Comparison of ENCODE assay signal across 9 cellular contexts in the genomic region with DNA sequence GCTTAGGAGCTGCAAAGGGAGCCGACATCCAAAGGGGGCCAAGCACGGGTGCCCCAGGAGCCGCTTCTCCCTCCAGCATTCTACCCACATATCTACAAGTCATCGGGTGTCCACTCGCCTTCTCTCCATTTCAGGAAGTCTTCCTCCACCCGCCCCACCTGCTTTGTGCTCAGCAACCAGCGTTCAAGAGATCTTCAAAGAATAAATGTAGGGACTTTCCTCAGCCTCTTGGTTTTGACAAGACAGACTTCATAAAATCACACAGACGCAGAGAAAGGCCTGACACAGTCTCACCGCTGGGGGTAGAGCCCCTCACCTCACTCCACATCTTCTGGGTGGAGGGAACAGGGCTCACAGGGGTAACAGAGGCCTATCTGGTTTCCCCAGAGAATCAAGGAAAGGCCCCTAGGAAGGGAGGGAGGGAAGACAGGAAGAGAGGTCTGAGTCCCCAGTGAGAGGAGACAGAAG. TPM values are rescaled to one million over a fixed set of nuclear protein-coding genes. Genes with fewer than 3 reads are reported as not detected.
A peak's percentile ranks its signal among the peaks of the same experiment; 100 is the strongest.
DNase-seq lines count a peak whose midpoint lies in the region; ATAC-seq and TF ChIP-seq lines count a peak whose summit lies in the region.
"Had no signal": no experiment of that assay in that cellular context is flagged by ENCODE, and none has a peak within 500 bp of the region (broad histone marks: within the 10 kb centered on the region; RNA-seq: fewer than 3 reads in every experiment).

No MANE protein-coding gene starts in this region.

- H3F3A ChIP-seq in smooth muscle cell (ENCODE audit: low read depth): no peaks in the 10 kb centered on the region

- peak; percentile 48 for ATAC-seq in HG03521 (IDR thresholded peaks at IDR 0.05; ENCODE audit: unreplicated experiment)

- H2AFZ ChIP-seq in smooth muscle cell (ENCODE audit: low read depth): no peak overlapping the region

- BruUV-seq in Caco-2 (replicated peaks; lab: Mats Ljungman, UMichigan): no TSS peak

- DNase-seq in Caco-2: no peak
- peak; percentile 10 for DNase-seq in activated naive CD4-positive, alpha-beta T cell treated with Interleukin-2 at 50 U/mL for 16 hours
- no peak for DNase-seq in nephron progenitor cell
- DNase-seq in D341Med (ENCODE audit: low spot score): no peak
- no peak for DNase-seq in NCI-H69 (lab: John Stamatoyannopoulos, UW)
- DNase-seq in smooth muscle cell (lab: John Stamatoyannopoulos, UW; ENCODE audit: unreplicated experiment): no peak
- no peak for DNase-seq in NOMO-1 treated with dmso at 0.1 percent for 144 hours (lab: John Stamatoyannopoulos, UW; ENCODE audit: unreplicated experiment)

- POLR2A ChIA-PET in Caco-2 (lab: Charles Lee): no interaction called here

- no peak overlapping the region for H3K9ac ChIP-seq in smooth muscle cell (ENCODE audit: low read depth)
- H3K9ac ChIP-seq: KMS-11 had no signal

- H3K4me2 ChIP-seq in smooth muscle cell: no peak overlapping the region
- H3K4me2 ChIP-seq: KMS-11 had no signal

- H3K27me3 ChIP-seq in Caco-2 (replicated peaks; ENCODE audit: control insufficient read depth, insufficient read depth, low read length): no peaks in the 10 kb centered on the region
- no peaks in the 10 kb centered on the region for H3K27me3 ChIP-seq in smooth muscle cell (ENCODE audit: low read depth)

- WGBS in smooth muscle cell (ENCODE audit: low lambda C conversion rate): 87% methylated on average over 9 of the region's 9 CpGs

- no peaks in the 10 kb centered on the region for H3K27me3 Mint-ChIP-seq in Caco-2 (ENCODE audit: insufficient read depth, unreplicated experiment)
- H3K27me3 Mint-ChIP-seq in nephron progenitor cell (ENCODE audit: low read depth, poor library complexity): peaks cover 2% of the 10 kb centered on the region

- H3K9me3 ChIP-seq in Caco-2 (no peaks in the 10 kb centered on the region), smooth muscle cell (replicated peaks; ENCODE audit: low read depth) (no peaks in the 10 kb centered on the region)

- H3K27ac Mint-ChIP-seq in Caco-2 (ENCODE audit: unreplicated experiment): peak overlapping the region; percentile 90
- peak overlapping the region; percentile 82 for H3K27ac Mint-ChIP-seq in nephron progenitor cell

- peaks cover 100% of the 10 kb centered on the region for H4K20me1 ChIP-seq in smooth muscle cell (ENCODE audit: low read depth)

- CTCF ChIA-PET in Caco-2 (lab: Charles Lee): interaction anchor here (0.5 kb wide), 1 partner anchor 132 kb away, joined by 4 read pairs; no protein-coding TSS in a partner anchor

- H3K9me3 Mint-ChIP-seq in Caco-2 (ENCODE audit: unreplicated experiment): no peaks in the 10 kb centered on the region
- no peaks in the 10 kb centered on the region for H3K9me3 Mint-ChIP-seq in nephron progenitor cell

- no peak for TF ChIP-seq CTCF in Caco-2 (IDR thresholded peaks at IDR 0.05; ENCODE audit: insufficient read depth in 1 of 2, low read depth in 1 of 2, low read length in 1 of 2, severe bottlenecking in 1 of 2, unreplicated experiment in 1 of 2)
- TF ChIP-seq CTCF in nephron progenitor cell (IDR thresholded peaks at IDR 0.05): no peak
- no peak for TF ChIP-seq CTCF in smooth muscle cell (IDR thresholded peaks at IDR 0.05; ENCODE audit: borderline replicate concordance, insufficient read depth, poor library complexity, severe bottlenecking)

- H3K27ac ChIP-seq in smooth muscle cell (ENCODE audit: low read depth): no peak overlapping the region
- H3K27ac ChIP-seq: KMS-11 had no signal

- no peaks in the 10 kb centered on the region for H3K36me3 Mint-ChIP-seq in Caco-2 (ENCODE audit: insufficient read depth, unreplicated experiment)
- peaks cover 23% of the 10 kb centered on the region for H3K36me3 Mint-ChIP-seq in nephron progenitor cell (ENCODE audit: low read depth)

- intact Hi-C loops in Caco-2 (cut with micrococcal nuclease; ENCODE audit: unreplicated experiment): loop anchor here (1.0 to 2.0 kb wide), 2 partner anchors 16 to 34 kb away; no protein-coding TSS in a partner anchor

- peak overlapping the region; percentile 57 for H3K4me3 Mint-ChIP-seq in Caco-2 (ENCODE audit: unreplicated experiment)
- peak overlapping the region; percentile 48 for H3K4me3 Mint-ChIP-seq in nephron progenitor cell

- H3K79me2 ChIP-seq in smooth muscle cell (ENCODE audit: low read depth): peaks cover 75% of the 10 kb centered on the region

- H3K4me1 Mint-ChIP-seq in Caco-2 (ENCODE audit: low read depth, unreplicated experiment) (peaks cover 11% of the 10 kb centered on the region), nephron progenitor cell (peaks cover 89% of the 10 kb centered on the region)

- H3K4me1 ChIP-seq in Caco-2 (peaks cover 38% of the 10 kb centered on the region), smooth muscle cell (ENCODE audit: low read depth) (peaks cover 58% of the 10 kb centered on the region)

- H3K4me3 ChIP-seq in Caco-2 (ENCODE audit: low read depth, low read length): no peak overlapping the region
- no peak overlapping the region for H3K4me3 ChIP-seq in smooth muscle cell

- H3K36me3 ChIP-seq in Caco-2 (ENCODE audit: control insufficient read depth, insufficient read depth, low read length): no peaks in the 10 kb centered on the region
- no peaks in the 10 kb centered on the region for H3K36me3 ChIP-seq in smooth muscle cell (ENCODE audit: low read depth)

RNA-seq across cellular contexts. Expression of a gene that starts 49.5 kb away (rescaled TPM):
- total RNA-seq in Caco-2 (2022) (40.6 and 42.1 TPM in 2 replicates), smooth muscle cell (30.1 and 42.3 TPM in 2 replicates)
- 23.6 and 26.5 TPM in 2 replicates for polyA plus RNA-seq in smooth muscle cell
